ENCODE assay signal across 6 cellular contexts in genomic region chr19:14551134-14552007, GRCh38. TPM values are rescaled to one million over a fixed set of nuclear protein-coding genes. Genes with fewer than 3 reads are reported as not detected.
A peak's percentile ranks its signal among the peaks of the same experiment; 100 is the strongest.
DNase-seq lines count a peak whose midpoint lies in the region; ATAC-seq, FAIRE-seq and TF ChIP-seq lines count a peak whose summit lies in the region.
"Not testable (repeated sequence)": the region's sequence is repeated elsewhere in the genome, so short reads cannot be mapped to it uniquely, and the experiment has no call there.

No MANE protein-coding gene starts in this region.

- BruUV-seq in K562 (replicated peaks; lab: Mats Ljungman, UMichigan): not testable (repeated sequence)

- not testable (repeated sequence) for H3K27me3 ChIP-seq in CD4-positive, alpha-beta memory T cell (ENCODE audit: insufficient read depth, low read length); WERI-Rb-1 (ENCODE audit: insufficient read depth, low read depth, severe bottlenecking); K562 (ENCODE audit: control insufficient read depth in 2 of 2, insufficient read depth in 2 of 2, low read length in 2 of 2)

- peaks cover 13% of the 10 kb centered on the region for H3K36me3 ChIP-seq in CD4-positive, alpha-beta memory T cell (ENCODE audit: insufficient read depth, low read length)
- H3K36me3 ChIP-seq in WERI-Rb-1 (peaks cover 16% of the 10 kb centered on the region), K562 (ENCODE audit: control insufficient read depth, insufficient read depth, low read length) (peaks cover 23% of the 10 kb centered on the region; the same call in 2 of the 3 replicates)

- H3K79me2 ChIP-seq in K562 (ENCODE audit: control insufficient read depth, insufficient read depth, low read length): peaks cover 69% of the 10 kb centered on the region

- ATAC-seq in K562 (peak; percentile 92), left colon (peak; percentile 72)

- not testable (repeated sequence) for H3K9me1 ChIP-seq in K562 (ENCODE audit: control insufficient read depth, insufficient read depth, low read length)

- 19% methylated on average over 12 of the region's 13 CpGs for WGBS in K562 (ENCODE audit: insufficient coverage, low coverage, missing lambda C conversion rate)

- FAIRE-seq in K562 (lab: Jason Lieb, UNC): peak; percentile 92

- H3K4me1 Mint-ChIP-seq in CD4-positive, alpha-beta memory T cell: peaks cover 26 to 65% (median 40%) of the 10 kb centered on the region in 4 donors

- not testable (repeated sequence) for TF ChIP-seq EP300 in K562 (IDR thresholded peaks at IDR 0.05; ENCODE audit: low read length)

- H3K9ac ChIP-seq in K562 (ENCODE audit: insufficient read depth in 1 of 2, low read depth in 2 of 2, low read length in 2 of 2): peak overlapping the region in 1 of 2 experiments; percentile 88; a peak in 2 of 4 replicates

- H3K27me3 Mint-ChIP-seq in CD4-positive, alpha-beta memory T cell: not testable (repeated sequence)

- not testable (repeated sequence) for H4K20me1 ChIP-seq in K562 (replicated peaks; ENCODE audit: control insufficient read depth, insufficient read depth, low read length)

- not testable (repeated sequence) for H3K9me3 Mint-ChIP-seq in CD4-positive, alpha-beta memory T cell

- TF ChIP-seq POLR2A in K562 (conservative IDR thresholded peaks at IDR 0.05): not testable (repeated sequence)

- in situ Hi-C loops in K562 (cut with MboI): not testable (repeated sequence)

- TF ChIP-seq CTCF in WERI-Rb-1 (IDR thresholded peaks at IDR 0.05; ENCODE audit: low read depth, low read length): peak; percentile 62; the same call in 1 of the 2 replicates
- TF ChIP-seq CTCF in K562 (IDR thresholded peaks at IDR 0.05 in 2 of 3, conservative IDR thresholded peaks at IDR 0.05 in 1 of 3; ENCODE audit: insufficient read depth in 2 of 3, low read depth in 1 of 3, low read length in 3 of 3): peak; percentile 80 to 81 (median 81)

- peak; percentile 80 to 86 (median 82) for DNase-seq in CD4-positive, alpha-beta memory T cell
- DNase-seq in LHCN-M2 (ENCODE audit: low read depth): peak; percentile 70
- DNase-seq in WERI-Rb-1: peak; percentile 50
- DNase-seq in K562 (ENCODE audit: extremely low read depth in 1 of 4, low spot score in 3 of 4): peak; percentile 57 to 85 (median 66)
- peak; percentile 86 to 89 for DNase-seq in left colon
- DNase-seq in stimulated activated CD4-positive, alpha-beta T cell treated with anti-CD3 and anti-CD28 coated beads, TNF-alpha, amount 100 ng/mL, for 1 hour (ENCODE audit: low read depth in 3 of 3, low spot score in 1 of 3): peak; percentile 52 to 59 (median 59)

- H3K4me3 ChIP-seq in CD4-positive, alpha-beta memory T cell (ENCODE audit: low read length in 2 of 2); WERI-Rb-1 (ENCODE audit: low read depth, low read length); K562: not testable (repeated sequence)

- H3K36me3 Mint-ChIP-seq in CD4-positive, alpha-beta memory T cell: peaks cover 4 to 19% of the 10 kb centered on the region in 2 donors

- POLR2A ChIA-PET in CD4-positive, alpha-beta memory T cell (lab: Charles Lee; ENCODE audit: partially characterized antibody): interaction anchor here (1.0 to 2.8 kb wide), 6 partner anchors 30 to 64 kb away, joined by 3 to 27 read pairs (median 8); partner anchors contain the start of genes DNAJB1 and GIPC1
- POLR2A ChIA-PET in K562 (lab: Yijun Ruan, JAX): interaction anchor here (0.6 to 1.9 kb wide), 4 partner anchors 9 to 39 kb away, joined by 3 to 7 read pairs (median 5); partner anchors contain the start of gene DNAJB1

- CTCF ChIA-PET in CD4-positive, alpha-beta memory T cell (lab: Charles Lee; ENCODE audit: partially characterized antibody): interaction anchor here (0.7 to 12.1 kb wide), 16 partner anchors 9 to 72 kb away, joined by 3 to 142 read pairs (median 5); partner anchors contain the start of genes GIPC1 and NDUFB7
- CTCF ChIA-PET in K562 (lab: Yijun Ruan, JAX; ENCODE audit: low intra/inter-chr PET ratio): interaction anchor here (1.6 kb wide), 1 partner anchor 46 kb away, joined by 6 read pairs; no protein-coding TSS in a partner anchor

- peak overlapping the region; percentile 59 for H3K4me2 ChIP-seq in K562 (ENCODE audit: insufficient read depth, low read length)

- peak overlapping the region in 6 of 8 donors; percentile 64 to 74 (median 68) for H3K4me3 Mint-ChIP-seq in CD4-positive, alpha-beta memory T cell

- intact Hi-C loops in CD4-positive, alpha-beta memory T cell (cut with micrococcal nuclease): loop anchor here (1.0 kb wide), 2 partner anchors 33 to 46 kb away; partner anchors contain the start of gene DNAJB1
- intact Hi-C loops in K562 (cut with micrococcal nuclease): loop anchor here (1.0 to 10.0 kb wide), 4 partner anchors 15 to 117 kb away; partner anchors contain the start of genes DNAJB1 and PKN1
- intact Hi-C loops in left colon (cut with DNase I, micrococcal nuclease): not testable (repeated sequence)

- H3K9me3 ChIP-seq in CD4-positive, alpha-beta memory T cell (ENCODE audit: control insufficient read depth in 1 of 2, low read length in 2 of 2); WERI-Rb-1 (ENCODE audit: severe bottlenecking); K562 (replicated peaks; ENCODE audit: control insufficient read depth, insufficient read depth, low read depth, low read length): not testable (repeated sequence)

- not testable (repeated sequence) for H2AFZ ChIP-seq in K562 (ENCODE audit: low read depth, low read length)

- TF ChIP-seq RAD21 in K562 (CRISPR knock-in tag; conservative IDR thresholded peaks at IDR 0.05 in 1 of 2, IDR thresholded peaks at IDR 0.05 in 1 of 2): peak; percentile 48 to 77

- peak overlapping the region; percentile 81 to 95 (median 92) for H3K27ac Mint-ChIP-seq in CD4-positive, alpha-beta memory T cell

- peak overlapping the region; percentile 7 for H3K27ac ChIP-seq in CD4-positive, alpha-beta memory T cell (ENCODE audit: low read depth, low read length)
- not testable (repeated sequence) for H3K27ac ChIP-seq in WERI-Rb-1
- peak overlapping the region; percentile 69; the same call in 2 of the 3 replicates for H3K27ac ChIP-seq in K562 (ENCODE audit: extremely low read depth, low read depth, low read length)

- peaks cover 46% of the 10 kb centered on the region for H3K4me1 ChIP-seq in CD4-positive, alpha-beta memory T cell (ENCODE audit: insufficient read depth, low read length)
- peaks cover 29 to 57% of the 10 kb centered on the region in 2 experiments for H3K4me1 ChIP-seq in K562 (replicated peaks in 1 of 2; ENCODE audit: control insufficient read depth in 2 of 2, insufficient read depth in 2 of 2, low read length in 2 of 2)

RNA-seq across cellular contexts. Expression of gene NDUFB7, which starts 20.5 kb away (rescaled TPM):
- total RNA-seq in CD4-positive, alpha-beta memory T cell: 10 to 100 TPM; 56.6 to 67.2 TPM
- polyA plus RNA-seq in CD4-positive, alpha-beta memory T cell: 100 to 1,000 TPM; 177 to 252 TPM
- 255 and 341 TPM in 2 replicates for total RNA-seq in LHCN-M2 (2014; rRNA removed)
- polyA plus RNA-seq in LHCN-M2 (2012): 357 TPM
- 5.1 and 13.9 TPM in 2 replicates for total RNA-seq in K562 (2011; cell fraction: chromatin; rRNA removed; ENCODE audit: low replicate concordance)
- 55.0 and 85.4 TPM in 2 replicates for total RNA-seq in K562 (2011; cell fraction: nucleolus; rRNA removed)
- 23.9 and 26.6 TPM in 2 replicates for total RNA-seq in K562 (2011; cell fraction: nucleoplasm; rRNA removed)
- 842 and 854 TPM in 2 replicates for total RNA-seq in K562 (2014; rRNA removed)
- total RNA-seq in K562 (2014; rRNA removed; fragmentation: Illumina TruSeq; extraction: Trizol): 7.4 and 14.9 TPM in 2 replicates
- total RNA-seq in K562 (2015; rRNA removed; fragmentation: Illumina TruSeq; extraction: Trizol): 227 and 243 TPM in 2 replicates
- 289 and 313 TPM in 2 replicates for total RNA-seq in K562 (2021)
- polyA plus RNA-seq in K562 (2011; rRNA removed): 137 and 185 TPM in 2 replicates
- 393 and 1,045 TPM in 2 replicates for polyA plus RNA-seq in K562 (2011; cell fraction: cytosol; rRNA removed)
- 125 and 147 TPM in 2 replicates for polyA plus RNA-seq in K562 (2011; cell fraction: nucleus; rRNA removed)
- polyA plus RNA-seq in K562 (2012): 246 and 272 TPM in 2 replicates
- 37.6 and 257 TPM in 2 replicates for polyA plus RNA-seq in K562 (2014; fragmentation: Illumina TruSeq; extraction: Trizol)
- 10 to 100 TPM; 31.3 to 91.8 TPM for polyA plus RNA-seq in K562 (2014; fragmentation: Nextera tagmentation; extraction: Ambion mirVana)
- 810 and 833 TPM in 2 replicates for polyA plus RNA-seq in K562 (2014; rRNA removed)
- polyA minus RNA-seq in K562 (2011; rRNA and poly(A)+ RNA removed): 14.2 and 24.3 TPM in 2 replicates
- polyA minus RNA-seq in K562 (2011; cell fraction: cytosol; rRNA and poly(A)+ RNA removed): 76.8 and 119 TPM in 2 replicates
- polyA minus RNA-seq in K562 (2011; cell fraction: nucleus; rRNA and poly(A)+ RNA removed): 20.3 and 27.4 TPM in 2 replicates
- total RNA-seq in left colon: 100 to 1,000 TPM; 228 to 299 TPM

RNA-seq across cellular contexts. Expression of gene TECR, which starts 22.0 kb away (rescaled TPM):
- total RNA-seq in CD4-positive, alpha-beta memory T cell: 100 to 1,000 TPM; 189 to 194 TPM
- 100 to 1,000 TPM; 246 to 269 TPM for polyA plus RNA-seq in CD4-positive, alpha-beta memory T cell
- total RNA-seq in LHCN-M2 (2014; rRNA removed) (59.6 and 79.7 TPM in 2 replicates), K562 (2014; rRNA removed) (86.0 and 158 TPM in 2 replicates), K562 (2014; rRNA removed; fragmentation: Illumina TruSeq; extraction: Trizol) (33.1 and 36.7 TPM in 2 replicates), K562 (2015; rRNA removed; fragmentation: Illumina TruSeq; extraction: Trizol) (81.9 and 91.6 TPM in 2 replicates), K562 (2021) (186 and 195 TPM in 2 replicates), left colon (100 to 1,000 TPM; 119 to 161 TPM)
- polyA plus RNA-seq in LHCN-M2 (2012): 144 TPM
- 122 and 325 TPM in 2 replicates for total RNA-seq in K562 (2011; cell fraction: chromatin; rRNA removed; ENCODE audit: low replicate concordance)
- total RNA-seq in K562 (2011; cell fraction: nucleolus; rRNA removed): 437 and 484 TPM in 2 replicates
- total RNA-seq in K562 (2011; cell fraction: nucleoplasm; rRNA removed): 307 and 324 TPM in 2 replicates
- polyA plus RNA-seq in K562 (2011; rRNA removed) (68.0 and 169 TPM in 2 replicates), K562 (2014; fragmentation: Illumina TruSeq; extraction: Trizol) (204 and 211 TPM in 2 replicates), K562 (2014; fragmentation: Nextera tagmentation; extraction: Ambion mirVana) (10 to 100 TPM; 29.3 to 73.2 TPM), K562 (2014; rRNA removed) (81.4 and 108 TPM in 2 replicates)
- polyA plus RNA-seq in K562 (2011; cell fraction: cytosol; rRNA removed): 224 and 335 TPM in 2 replicates
- polyA plus RNA-seq in K562 (2011; cell fraction: nucleus; rRNA removed): 326 and 378 TPM in 2 replicates
- polyA plus RNA-seq in K562 (2012): 229 and 297 TPM in 2 replicates
- 76.6 and 95.7 TPM in 2 replicates for polyA minus RNA-seq in K562 (2011; rRNA and poly(A)+ RNA removed)
- polyA minus RNA-seq in K562 (2011; cell fraction: cytosol; rRNA and poly(A)+ RNA removed): 188 and 209 TPM in 2 replicates
- polyA minus RNA-seq in K562 (2011; cell fraction: nucleus; rRNA and poly(A)+ RNA removed): 66.2 and 80.1 TPM in 2 replicates

RNA-seq across cellular contexts. Expression of gene CLEC17A, which starts 31.5 kb away (rescaled TPM):
- total RNA-seq in CD4-positive, alpha-beta memory T cell: not detected
- polyA plus RNA-seq in CD4-positive, alpha-beta memory T cell: under 1 TPM in 1 of 2 donors, not detected in 1; 0.20 TPM
- total RNA-seq in LHCN-M2 (2014; rRNA removed): not detected in 2 replicates
- not detected for polyA plus RNA-seq in LHCN-M2 (2012)
- total RNA-seq in K562 (2011; cell fraction: chromatin; rRNA removed; ENCODE audit: low replicate concordance): not detected in 2 replicates
- total RNA-seq in K562 (2011; cell fraction: nucleolus; rRNA removed): not detected in 2 replicates
- not detected in 2 replicates for total RNA-seq in K562 (2011; cell fraction: nucleoplasm; rRNA removed)
- total RNA-seq in K562 (2014; rRNA removed): not detected in 2 replicates
- total RNA-seq in K562 (2014; rRNA removed; fragmentation: Illumina TruSeq; extraction: Trizol): not detected in 2 replicates
- total RNA-seq in K562 (2015; rRNA removed; fragmentation: Illumina TruSeq; extraction: Trizol): not detected in 2 replicates
- total RNA-seq in K562 (2021): not detected in 2 replicates
- polyA plus RNA-seq in K562 (2011; rRNA removed): 0.03 TPM in 1 of 2 replicates, not detected in the other
- not detected in 2 replicates for polyA plus RNA-seq in K562 (2011; cell fraction: cytosol; rRNA removed)
- not detected in 2 replicates for polyA plus RNA-seq in K562 (2011; cell fraction: nucleus; rRNA removed)
- not detected in 2 replicates for polyA plus RNA-seq in K562 (2012)
- polyA plus RNA-seq in K562 (2014; fragmentation: Illumina TruSeq; extraction: Trizol): not detected in 2 replicates
- not detected for polyA plus RNA-seq in K562 (2014; fragmentation: Nextera tagmentation; extraction: Ambion mirVana)
- not detected in 2 replicates for polyA plus RNA-seq in K562 (2014; rRNA removed)
- polyA minus RNA-seq in K562 (2011; rRNA and poly(A)+ RNA removed): not detected in 2 replicates
- polyA minus RNA-seq in K562 (2011; cell fraction: cytosol; rRNA and poly(A)+ RNA removed): not detected in 2 replicates
- not detected in 2 replicates for polyA minus RNA-seq in K562 (2011; cell fraction: nucleus; rRNA and poly(A)+ RNA removed)
- under 1 TPM; 0.15 to 0.36 TPM for total RNA-seq in left colon

RNA-seq across cellular contexts. Expression of gene DNAJB1, which starts 33.2 kb away (rescaled TPM):
- total RNA-seq in CD4-positive, alpha-beta memory T cell: 100 to 1,000 TPM; 122 to 138 TPM
- 100 to 1,000 TPM; 307 to 824 TPM for polyA plus RNA-seq in CD4-positive, alpha-beta memory T cell
- total RNA-seq in LHCN-M2 (2014; rRNA removed) (93.3 and 107 TPM in 2 replicates), K562 (2014; rRNA removed) (62.1 and 71.5 TPM in 2 replicates), K562 (2014; rRNA removed; fragmentation: Illumina TruSeq; extraction: Trizol) (51.2 and 60.9 TPM in 2 replicates), K562 (2015; rRNA removed; fragmentation: Illumina TruSeq; extraction: Trizol) (85.3 and 86.5 TPM in 2 replicates), K562 (2021) (94.8 and 99.9 TPM in 2 replicates), left colon (100 to 1,000 TPM; 122 to 123 TPM)
- 75.1 TPM for polyA plus RNA-seq in LHCN-M2 (2012)
- 66.1 and 87.4 TPM in 2 replicates for total RNA-seq in K562 (2011; cell fraction: chromatin; rRNA removed; ENCODE audit: low replicate concordance)
- total RNA-seq in K562 (2011; cell fraction: nucleolus; rRNA removed): 67.0 and 68.3 TPM in 2 replicates
- 68.0 and 69.1 TPM in 2 replicates for total RNA-seq in K562 (2011; cell fraction: nucleoplasm; rRNA removed)
- polyA plus RNA-seq in K562 (2011; rRNA removed) (83.5 and 113 TPM in 2 replicates), K562 (2014; fragmentation: Illumina TruSeq; extraction: Trizol) (78.3 and 100 TPM in 2 replicates), K562 (2014; fragmentation: Nextera tagmentation; extraction: Ambion mirVana) (10 to 100 TPM; 13.2 to 16.2 TPM), K562 (2014; rRNA removed) (61.7 and 79.2 TPM in 2 replicates)
- 101 TPM in 2 replicates for polyA plus RNA-seq in K562 (2011; cell fraction: cytosol; rRNA removed)
- polyA plus RNA-seq in K562 (2011; cell fraction: nucleus; rRNA removed): 78.2 and 79.0 TPM in 2 replicates
- 69.4 and 84.8 TPM in 2 replicates for polyA plus RNA-seq in K562 (2012)
- polyA minus RNA-seq in K562 (2011; rRNA and poly(A)+ RNA removed): 71.6 and 93.9 TPM in 2 replicates
- polyA minus RNA-seq in K562 (2011; cell fraction: cytosol; rRNA and poly(A)+ RNA removed): 31.4 and 40.9 TPM in 2 replicates
- 22.5 and 40.4 TPM in 2 replicates for polyA minus RNA-seq in K562 (2011; cell fraction: nucleus; rRNA and poly(A)+ RNA removed)

RNA-seq across cellular contexts. Expression of gene GIPC1, which starts 55.4 kb away (rescaled TPM):
- 10 to 100 TPM; 32.3 to 33.8 TPM for total RNA-seq in CD4-positive, alpha-beta memory T cell
- polyA plus RNA-seq in CD4-positive, alpha-beta memory T cell: 10 to 100 TPM; 50.1 to 63.6 TPM
- total RNA-seq in LHCN-M2 (2014; rRNA removed): 140 and 155 TPM in 2 replicates
- polyA plus RNA-seq in LHCN-M2 (2012): 169 TPM
- 18.6 and 50.3 TPM in 2 replicates for total RNA-seq in K562 (2011; cell fraction: chromatin; rRNA removed; ENCODE audit: low replicate concordance)
- total RNA-seq in K562 (2011; cell fraction: nucleolus; rRNA removed): 32.9 and 38.4 TPM in 2 replicates
- 26.4 and 30.8 TPM in 2 replicates for total RNA-seq in K562 (2011; cell fraction: nucleoplasm; rRNA removed)
- 54.7 and 71.2 TPM in 2 replicates for total RNA-seq in K562 (2014; rRNA removed)
- 7.8 and 12.0 TPM in 2 replicates for total RNA-seq in K562 (2014; rRNA removed; fragmentation: Illumina TruSeq; extraction: Trizol)
- 39.7 and 46.3 TPM in 2 replicates for total RNA-seq in K562 (2015; rRNA removed; fragmentation: Illumina TruSeq; extraction: Trizol)
- 49.7 and 51.7 TPM in 2 replicates for total RNA-seq in K562 (2021)
- polyA plus RNA-seq in K562 (2011; rRNA removed): 24.8 and 26.6 TPM in 2 replicates
- polyA plus RNA-seq in K562 (2011; cell fraction: cytosol; rRNA removed): 25.0 and 75.6 TPM in 2 replicates
- polyA plus RNA-seq in K562 (2011; cell fraction: nucleus; rRNA removed): 15.3 and 27.8 TPM in 2 replicates
- polyA plus RNA-seq in K562 (2012): 37.9 and 39.8 TPM in 2 replicates
- 13.6 and 35.1 TPM in 2 replicates for polyA plus RNA-seq in K562 (2014; fragmentation: Illumina TruSeq; extraction: Trizol)
- 1 to 10 TPM in 1 of 2 experiments, under 1 TPM in 1; 0.49 to 1.1 TPM for polyA plus RNA-seq in K562 (2014; fragmentation: Nextera tagmentation; extraction: Ambion mirVana)
- polyA plus RNA-seq in K562 (2014; rRNA removed): 50.8 and 52.2 TPM in 2 replicates
- 6.3 and 11.7 TPM in 2 replicates for polyA minus RNA-seq in K562 (2011; rRNA and poly(A)+ RNA removed)
- 32.3 and 41.7 TPM in 2 replicates for polyA minus RNA-seq in K562 (2011; cell fraction: cytosol; rRNA and poly(A)+ RNA removed)
- polyA minus RNA-seq in K562 (2011; cell fraction: nucleus; rRNA and poly(A)+ RNA removed): 8.9 and 9.0 TPM in 2 replicates
- 100 to 1,000 TPM; 310 to 395 TPM for total RNA-seq in left colon
